Comparison of ENCODE assay signal across 21 cellular contexts in genomic region chr18:38695559-38696270, GRCh38.
DNase-seq lines count a peak whose midpoint lies in the region; ATAC-seq and TF ChIP-seq lines count a peak whose summit lies in the region.
"Had no signal": no experiment of that assay in that cellular context is flagged by ENCODE, and none has a peak within 500 bp of the region (broad histone marks: within the 10 kb centered on the region; RNA-seq: fewer than 3 reads in every experiment).

No MANE protein-coding gene starts in this region.

- TF ChIP-seq CTCF in hepatocyte (IDR thresholded peaks at IDR 0.05; ENCODE audit: poor library complexity) = no peak

- H3K27me3 ChIP-seq in hepatocyte = no peaks in the 10 kb centered on the region
- H3K27me3 ChIP-seq in naive thymus-derived CD4-positive, alpha-beta T cell (ENCODE audit: control insufficient read depth in 2 of 2, insufficient read depth in 2 of 2, low read length in 2 of 2) = no peaks in the 10 kb centered on the region
- H3K27me3 ChIP-seq: ascending aorta, vagina had no signal

- peak overlapping the region in 1 of 2 donors; percentile 75 for H3K27ac Mint-ChIP-seq in stimulated activated naive CD8-positive, alpha-beta T cell treated with anti-CD3 and anti-CD28 coated beads, Interleukin-15, amount 100 ng/mL, for 72 hours
- no peak overlapping the region for H3K27ac Mint-ChIP-seq in naive thymus-derived CD8-positive, alpha-beta T cell
- no peak overlapping the region for H3K27ac Mint-ChIP-seq in naive thymus-derived CD4-positive, alpha-beta T cell
- H3K27ac Mint-ChIP-seq: activated CD4-positive, alpha-beta memory T cell treated with anti-CD3 and anti-CD28 coated beads, Interleukin-2, amount 10 ng/mL, durations not matched to agents 7 days and 5 days; CD4-positive, alpha-beta memory T cell; memory B cell; nephron; T-cell had no signal

- H3K27me3 Mint-ChIP-seq in stimulated activated naive CD8-positive, alpha-beta T cell treated with anti-CD3 and anti-CD28 coated beads, Interleukin-15, amount 100 ng/mL, for 72 hours = no peaks in the 10 kb centered on the region
- no peaks in the 10 kb centered on the region for H3K27me3 Mint-ChIP-seq in naive thymus-derived CD8-positive, alpha-beta T cell
- H3K27me3 Mint-ChIP-seq in naive thymus-derived CD4-positive, alpha-beta T cell = no peaks in the 10 kb centered on the region
- H3K27me3 Mint-ChIP-seq: activated CD4-positive, alpha-beta memory T cell treated with anti-CD3 and anti-CD28 coated beads, Interleukin-2, amount 10 ng/mL, durations not matched to agents 7 days and 5 days; CD4-positive, alpha-beta memory T cell; memory B cell; T-cell had no signal

- DNase-seq in stimulated activated naive CD8-positive, alpha-beta T cell treated with anti-CD3 and anti-CD28 coated beads, Interleukin-15, amount 100 ng/mL, for 72 hours = no peak
- DNase-seq in stimulated activated naive CD8-positive, alpha-beta T cell treated with anti-CD3 and anti-CD28 coated beads, Interleukin-15, Interleukin-2, amounts not matched to agents 100 U/mL and 50 U/mL, for 24 hours = no peak
- DNase-seq in amniotic epithelial cell (ENCODE audit: low read depth) (peak; percentile 0), hepatocyte (ENCODE audit: low spot score) (peak; percentile 9), retina (no peak)
- DNase-seq in naive thymus-derived CD8-positive, alpha-beta T cell = no peak
- no peak for DNase-seq in naive thymus-derived CD4-positive, alpha-beta T cell
- DNase-seq: activated CD4-positive, alpha-beta memory T cell treated with anti-CD3 and anti-CD28 coated beads, Interleukin-2, amount 10 ng/mL, durations not matched to agents 7 days and 5 days; activated effector memory CD4-positive, alpha-beta T cell treated with Interleukin-2 at 50 U/mL for 16 hours; CD4-positive, alpha-beta memory T cell; DMS79; head of caudate nucleus; Karpas-422; NCI-H146; NCI-H2227 treated with DMSO at 0.1 percent for 48 hours; T-cell had no signal

- no peak overlapping the region for H2AFZ ChIP-seq in hepatocyte

- no peaks in the 10 kb centered on the region for H4K20me1 ChIP-seq in hepatocyte (ENCODE audit: insufficient read depth, poor library complexity, severe bottlenecking)

- no peak overlapping the region for H3K4me3 ChIP-seq in hepatocyte
- no peak overlapping the region for H3K4me3 ChIP-seq in naive thymus-derived CD4-positive, alpha-beta T cell (ENCODE audit: low read length)
- H3K4me3 ChIP-seq: ascending aorta, vagina had no signal

- H3K4me1 ChIP-seq in hepatocyte (ENCODE audit: insufficient read depth) = no peaks in the 10 kb centered on the region
- no peaks in the 10 kb centered on the region for H3K4me1 ChIP-seq in naive thymus-derived CD4-positive, alpha-beta T cell (ENCODE audit: control insufficient read depth in 2 of 2, insufficient read depth in 2 of 2, low read length in 2 of 2)
- H3K4me1 ChIP-seq: ascending aorta, vagina had no signal

- H3K4me3 Mint-ChIP-seq in stimulated activated naive CD8-positive, alpha-beta T cell treated with anti-CD3 and anti-CD28 coated beads, Interleukin-15, amount 100 ng/mL, for 72 hours = no peak overlapping the region
- no peak overlapping the region for H3K4me3 Mint-ChIP-seq in naive thymus-derived CD8-positive, alpha-beta T cell
- no peak overlapping the region for H3K4me3 Mint-ChIP-seq in naive thymus-derived CD4-positive, alpha-beta T cell
- H3K4me3 Mint-ChIP-seq: activated CD4-positive, alpha-beta memory T cell treated with anti-CD3 and anti-CD28 coated beads, Interleukin-2, amount 10 ng/mL, durations not matched to agents 7 days and 5 days; CD4-positive, alpha-beta memory T cell; memory B cell; nephron; T-cell had no signal

- no peaks in the 10 kb centered on the region for H3K4me1 Mint-ChIP-seq in stimulated activated naive CD8-positive, alpha-beta T cell treated with anti-CD3 and anti-CD28 coated beads, Interleukin-15, amount 100 ng/mL, for 72 hours
- no peaks in the 10 kb centered on the region for H3K4me1 Mint-ChIP-seq in naive thymus-derived CD8-positive, alpha-beta T cell
- no peaks in the 10 kb centered on the region for H3K4me1 Mint-ChIP-seq in naive thymus-derived CD4-positive, alpha-beta T cell
- H3K4me1 Mint-ChIP-seq: activated CD4-positive, alpha-beta memory T cell treated with anti-CD3 and anti-CD28 coated beads, Interleukin-2, amount 10 ng/mL, durations not matched to agents 7 days and 5 days; CD4-positive, alpha-beta memory T cell; memory B cell; nephron; T-cell had no signal

- no peaks in the 10 kb centered on the region for H3K9me3 ChIP-seq in hepatocyte (ENCODE audit: low read depth)
- no peaks in the 10 kb centered on the region for H3K9me3 ChIP-seq in naive thymus-derived CD4-positive, alpha-beta T cell (ENCODE audit: control insufficient read depth in 2 of 3, low read length in 3 of 3)
- H3K9me3 ChIP-seq: ascending aorta, vagina had no signal

- ATAC-seq in stimulated activated naive CD8-positive, alpha-beta T cell treated with anti-CD3 and anti-CD28 coated beads, Interleukin-15, amount 100 ng/mL, for 72 hours = peak; percentile 76
- ATAC-seq in stimulated activated naive CD8-positive, alpha-beta T cell treated with anti-CD3 and anti-CD28 coated beads, Interleukin-15, Interleukin-2, amounts not matched to agents 100 U/mL and 50 U/mL, for 24 hours = no peak
- ATAC-seq in HG02973 (IDR thresholded peaks at IDR 0.05; ENCODE audit: unreplicated experiment) = no peak
- no peak for ATAC-seq in naive thymus-derived CD8-positive, alpha-beta T cell
- ATAC-seq in naive thymus-derived CD4-positive, alpha-beta T cell = no peak
- ATAC-seq: T-cell had no signal

- H3K36me3 ChIP-seq in hepatocyte (replicated peaks; ENCODE audit: insufficient read depth, low read depth) = no peaks in the 10 kb centered on the region
- H3K36me3 ChIP-seq in naive thymus-derived CD4-positive, alpha-beta T cell (ENCODE audit: control insufficient read depth in 2 of 3, insufficient read depth in 3 of 3, low read length in 3 of 3) = no peaks in the 10 kb centered on the region
- H3K36me3 ChIP-seq: ascending aorta, vagina had no signal

- 89% methylated on average over 5 of the region's 5 CpGs for WGBS in hepatocyte (ENCODE audit: low lambda C conversion rate, missing lambda C conversion rate)

- H3K79me2 ChIP-seq in hepatocyte = no peaks in the 10 kb centered on the region

- H3K27ac ChIP-seq in hepatocyte = no peak overlapping the region
- no peak overlapping the region for H3K27ac ChIP-seq in naive thymus-derived CD4-positive, alpha-beta T cell (ENCODE audit: low read depth, low read length)
- H3K27ac ChIP-seq: ascending aorta, vagina had no signal

- CTCF ChIA-PET in naive thymus-derived CD4-positive, alpha-beta T cell (lab: Charles Lee) = no interaction called here

- peaks cover 7 to 8% of the 10 kb centered on the region in 2 donors for H3K9me3 Mint-ChIP-seq in stimulated activated naive CD8-positive, alpha-beta T cell treated with anti-CD3 and anti-CD28 coated beads, Interleukin-15, amount 100 ng/mL, for 72 hours
- peaks cover 0 to 10% (median 0%) of the 10 kb centered on the region in 9 donors for H3K9me3 Mint-ChIP-seq in naive thymus-derived CD8-positive, alpha-beta T cell
- peaks cover 0 to 4% (median 0%) of the 10 kb centered on the region in 11 donors for H3K9me3 Mint-ChIP-seq in naive thymus-derived CD4-positive, alpha-beta T cell
- H3K9me3 Mint-ChIP-seq: nephron had no signal

- intact Hi-C loops in naive thymus-derived CD4-positive, alpha-beta T cell (cut with micrococcal nuclease) = no loop called here

- no peaks in the 10 kb centered on the region for H3K9me2 ChIP-seq in hepatocyte (replicated peaks; ENCODE audit: insufficient read depth)

- POLR2A ChIA-PET in naive thymus-derived CD8-positive, alpha-beta T cell (lab: Charles Lee) = no interaction called here
- POLR2A ChIA-PET in naive thymus-derived CD4-positive, alpha-beta T cell (lab: Charles Lee) = no interaction called here

- no peaks in the 10 kb centered on the region for H3K36me3 Mint-ChIP-seq in naive thymus-derived CD8-positive, alpha-beta T cell
- H3K36me3 Mint-ChIP-seq in naive thymus-derived CD4-positive, alpha-beta T cell = no peaks in the 10 kb centered on the region
- H3K36me3 Mint-ChIP-seq: CD4-positive, alpha-beta memory T cell; memory B cell; T-cell had no signal

- H3K4me2 ChIP-seq in hepatocyte = no peak overlapping the region

Comparison
In these comparisons a context has a peak if more than half of its experiments do, and no peak if none do; other contexts are left out.
1. DNase-seq: peak in amniotic epithelial cell (single experiment) and hepatocyte (single experiment); none in stimulated activated naive CD8-positive, alpha-beta T cell treated with anti-CD3 and anti-CD28 coated beads, Interleukin-15, amount 100 ng/mL, for 72 hours (0 of 2), stimulated activated naive CD8-positive, alpha-beta T cell treated with anti-CD3 and anti-CD28 coated beads, Interleukin-15, Interleukin-2, amounts not matched to agents 100 U/mL and 50 U/mL, for 24 hours (single experiment), naive thymus-derived CD8-positive, alpha-beta T cell (0 of 10), retina (single experiment) and naive thymus-derived CD4-positive, alpha-beta T cell (0 of 9).